Comparison of ENCODE assay signal across 1 cellular context in the genomic region with DNA sequence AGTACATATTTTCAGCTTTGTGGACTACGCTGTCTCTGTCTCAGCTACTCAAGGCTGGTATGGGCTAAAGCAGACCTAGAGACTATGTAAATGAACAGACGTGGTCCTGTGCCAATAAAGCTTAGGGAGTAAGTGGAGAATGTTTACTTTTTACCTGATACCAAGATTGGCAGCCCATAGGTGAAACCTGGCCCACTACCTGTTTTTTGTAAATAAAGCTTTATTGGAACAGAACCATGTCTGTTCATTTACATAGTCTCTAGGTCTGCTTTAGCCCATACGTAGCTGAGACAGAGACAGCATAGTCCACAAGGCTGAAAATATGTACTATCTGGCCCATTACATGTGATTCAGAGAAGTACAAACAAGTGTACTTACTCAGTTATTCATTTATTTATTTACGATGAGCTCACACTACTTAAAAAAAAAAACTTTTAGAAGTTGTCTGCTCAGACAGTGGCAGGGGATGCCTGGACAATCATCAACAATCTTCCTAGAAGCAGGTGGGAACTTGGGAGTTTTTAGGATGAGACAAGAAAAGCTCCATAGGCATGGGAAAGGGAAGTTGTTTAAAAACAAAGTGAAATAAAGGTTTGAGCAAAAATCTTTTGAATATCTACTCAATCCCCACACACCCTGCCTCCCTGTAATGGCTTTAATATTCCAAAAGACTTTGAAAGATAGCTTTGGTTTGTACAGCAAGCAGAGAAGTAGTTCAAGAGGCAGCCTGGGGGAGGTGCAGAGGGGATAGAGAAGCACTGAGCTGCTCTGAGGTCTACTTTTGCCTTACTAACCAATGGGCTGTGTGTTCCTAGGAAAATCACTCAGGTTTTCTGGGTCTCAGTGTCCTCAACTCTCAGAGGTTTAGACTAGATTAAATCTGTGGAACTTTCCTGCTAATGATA.
TF ChIP-seq lines count a peak whose summit lies in the region.

No MANE protein-coding gene starts in this region.

TF ChIP-seq in GM23338, 12 proteins besides CTCF, POLR2A, EP300 and RAD21 (continued from another document):
- TF ChIP-seq, protein P1, sequence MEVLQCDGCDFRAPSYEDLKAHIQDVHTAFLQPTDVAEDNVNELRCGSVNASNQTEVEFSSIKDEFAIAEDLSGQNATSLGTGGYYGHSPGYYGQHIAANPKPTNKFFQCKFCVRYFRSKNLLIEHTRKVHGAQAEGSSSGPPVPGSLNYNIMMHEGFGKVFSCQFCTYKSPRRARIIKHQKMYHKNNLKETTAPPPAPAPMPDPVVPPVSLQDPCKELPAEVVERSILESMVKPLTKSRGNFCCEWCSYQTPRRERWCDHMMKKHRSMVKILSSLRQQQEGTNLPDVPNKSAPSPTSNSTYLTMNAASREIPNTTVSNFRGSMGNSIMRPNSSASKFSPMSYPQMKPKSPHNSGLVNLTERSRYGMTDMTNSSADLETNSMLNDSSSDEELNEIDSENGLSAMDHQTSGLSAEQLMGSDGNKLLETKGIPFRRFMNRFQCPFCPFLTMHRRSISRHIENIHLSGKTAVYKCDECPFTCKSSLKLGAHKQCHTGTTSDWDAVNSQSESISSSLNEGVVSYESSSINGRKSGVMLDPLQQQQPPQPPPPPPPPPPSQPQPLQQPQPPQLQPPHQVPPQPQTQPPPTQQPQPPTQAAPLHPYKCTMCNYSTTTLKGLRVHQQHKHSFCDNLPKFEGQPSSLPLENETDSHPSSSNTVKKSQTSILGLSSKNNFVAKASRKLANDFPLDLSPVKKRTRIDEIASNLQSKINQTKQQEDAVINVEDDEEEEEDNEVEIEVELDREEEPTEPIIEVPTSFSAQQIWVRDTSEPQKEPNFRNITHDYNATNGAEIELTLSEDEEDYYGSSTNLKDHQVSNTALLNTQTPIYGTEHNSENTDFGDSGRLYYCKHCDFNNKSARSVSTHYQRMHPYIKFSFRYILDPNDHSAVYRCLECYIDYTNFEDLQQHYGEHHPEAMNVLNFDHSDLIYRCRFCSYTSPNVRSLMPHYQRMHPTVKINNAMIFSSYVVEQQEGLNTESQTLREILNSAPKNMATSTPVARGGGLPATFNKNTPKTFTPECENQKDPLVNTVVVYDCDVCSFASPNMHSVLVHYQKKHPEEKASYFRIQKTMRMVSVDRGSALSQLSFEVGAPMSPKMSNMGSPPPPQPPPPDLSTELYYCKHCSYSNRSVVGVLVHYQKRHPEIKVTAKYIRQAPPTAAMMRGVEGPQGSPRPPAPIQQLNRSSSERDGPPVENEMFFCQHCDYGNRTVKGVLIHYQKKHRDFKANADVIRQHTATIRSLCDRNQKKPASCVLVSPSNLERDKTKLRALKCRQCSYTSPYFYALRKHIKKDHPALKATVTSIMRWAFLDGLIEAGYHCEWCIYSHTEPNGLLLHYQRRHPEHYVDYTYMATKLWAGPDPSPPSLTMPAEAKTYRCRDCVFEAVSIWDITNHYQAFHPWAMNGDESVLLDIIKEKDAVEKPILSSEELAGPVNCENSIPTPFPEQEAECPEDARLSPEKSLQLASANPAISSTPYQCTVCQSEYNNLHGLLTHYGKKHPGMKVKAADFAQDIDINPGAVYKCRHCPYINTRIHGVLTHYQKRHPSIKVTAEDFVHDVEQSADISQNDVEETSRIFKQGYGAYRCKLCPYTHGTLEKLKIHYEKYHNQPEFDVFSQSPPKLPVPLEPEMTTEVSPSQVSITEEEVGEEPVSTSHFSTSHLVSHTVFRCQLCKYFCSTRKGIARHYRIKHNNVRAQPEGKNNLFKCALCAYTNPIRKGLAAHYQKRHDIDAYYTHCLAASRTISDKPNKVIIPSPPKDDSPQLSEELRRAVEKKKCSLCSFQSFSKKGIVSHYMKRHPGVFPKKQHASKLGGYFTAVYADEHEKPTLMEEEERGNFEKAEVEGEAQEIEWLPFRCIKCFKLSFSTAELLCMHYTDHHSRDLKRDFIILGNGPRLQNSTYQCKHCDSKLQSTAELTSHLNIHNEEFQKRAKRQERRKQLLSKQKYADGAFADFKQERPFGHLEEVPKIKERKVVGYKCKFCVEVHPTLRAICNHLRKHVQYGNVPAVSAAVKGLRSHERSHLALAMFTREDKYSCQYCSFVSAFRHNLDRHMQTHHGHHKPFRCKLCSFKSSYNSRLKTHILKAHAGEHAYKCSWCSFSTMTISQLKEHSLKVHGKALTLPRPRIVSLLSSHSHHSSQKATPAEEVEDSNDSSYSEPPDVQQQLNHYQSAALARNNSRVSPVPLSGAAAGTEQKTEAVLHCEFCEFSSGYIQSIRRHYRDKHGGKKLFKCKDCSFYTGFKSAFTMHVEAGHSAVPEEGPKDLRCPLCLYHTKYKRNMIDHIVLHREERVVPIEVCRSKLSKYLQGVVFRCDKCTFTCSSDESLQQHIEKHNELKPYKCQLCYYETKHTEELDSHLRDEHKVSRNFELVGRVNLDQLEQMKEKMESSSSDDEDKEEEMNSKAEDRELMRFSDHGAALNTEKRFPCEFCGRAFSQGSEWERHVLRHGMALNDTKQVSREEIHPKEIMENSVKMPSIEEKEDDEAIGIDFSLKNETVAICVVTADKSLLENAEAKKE (CRISPR knock-in tag; IDR thresholded peaks at IDR 0.05), result no peak
- TF ChIP-seq ZNF114 (CRISPR knock-in tag; IDR thresholded peaks at IDR 0.05), result no peak
- TF ChIP-seq CREB1 (CRISPR knock-in tag; IDR thresholded peaks at IDR 0.05; ENCODE audit: low read depth), result no peak
- TF ChIP-seq EZH2phosphoT487 (IDR thresholded peaks at IDR 0.05; ENCODE audit: unreplicated experiment), result no peak
